1 cellular context compared by ENCODE assay signal in the genomic region with DNA sequence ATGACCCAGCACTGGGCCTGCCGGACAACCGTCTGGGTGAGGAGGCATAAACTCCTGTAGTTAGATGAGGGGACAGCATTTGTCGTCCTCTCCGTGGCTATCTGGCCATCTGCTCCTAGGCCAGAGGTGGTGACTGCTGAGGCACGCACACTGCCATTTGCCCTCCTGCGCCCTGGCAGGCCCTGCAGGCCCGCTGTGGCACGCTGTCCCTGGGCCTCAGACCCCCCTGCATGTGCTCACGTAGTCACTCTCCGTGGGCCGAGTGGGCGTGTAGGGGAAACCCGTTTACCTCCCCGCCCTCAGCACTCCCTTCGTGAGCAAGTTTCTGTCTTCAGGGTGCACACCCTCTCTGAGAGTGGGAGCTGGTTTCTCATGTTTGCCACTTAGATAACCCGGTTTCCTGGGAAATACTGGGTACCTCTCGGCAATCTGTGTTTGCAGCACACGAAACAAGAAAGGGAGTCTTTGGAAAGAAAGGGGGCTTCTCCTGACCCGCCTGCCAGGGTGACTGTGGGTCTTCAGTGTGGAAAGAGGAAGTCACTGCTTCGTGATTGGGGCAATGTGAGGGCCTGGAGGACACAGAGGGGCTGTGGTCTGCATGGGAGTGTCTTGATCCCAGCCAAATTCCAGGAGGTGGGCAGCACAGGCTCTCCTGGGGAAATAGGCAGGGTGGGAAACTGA.
TF ChIP-seq lines count a peak whose summit lies in the region.

No MANE protein-coding gene starts in this region.

TF ChIP-seq in H1, 55 proteins besides CTCF, POLR2A, EP300 and RAD21 (continued from another document):
- TF ChIP-seq, protein P1, sequence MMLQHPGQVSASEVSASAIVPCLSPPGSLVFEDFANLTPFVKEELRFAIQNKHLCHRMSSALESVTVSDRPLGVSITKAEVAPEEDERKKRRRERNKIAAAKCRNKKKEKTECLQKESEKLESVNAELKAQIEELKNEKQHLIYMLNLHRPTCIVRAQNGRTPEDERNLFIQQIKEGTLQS (IDR thresholded peaks at IDR 0.05; ENCODE audit: insufficient read depth, low read depth, low read length) = no peak
- TF ChIP-seq RFX5 (IDR thresholded peaks at IDR 0.05; ENCODE audit: borderline replicate concordance, low read depth, low read length) (no peak), TCF12 (IDR thresholded peaks at IDR 0.05; ENCODE audit: low read depth, low read length) (no peak), JUN (IDR thresholded peaks at IDR 0.05; ENCODE audit: low read depth, low read length) (no peak), RNF2 (IDR thresholded peaks at IDR 0.05; ENCODE audit: borderline replicate concordance, low read depth, low read length, missing control alignments, poor library complexity, severe bottlenecking) (no peak), SAP30 (IDR thresholded peaks at IDR 0.05; ENCODE audit: insufficient read depth, insufficient replicate concordance, low read length) (no peak), KDM4A (IDR thresholded peaks at IDR 0.05; ENCODE audit: low read depth, low read length, severe bottlenecking) (no peak), NRF1 (IDR thresholded peaks at IDR 0.05; ENCODE audit: low read depth, low read length) (no peak), JUND (IDR thresholded peaks at IDR 0.05; ENCODE audit: low read length) (no peak), SP2 (IDR thresholded peaks at IDR 0.05; ENCODE audit: low read length) (no peak), POLR2AphosphoS5 (IDR thresholded peaks at IDR 0.05; ENCODE audit: low read depth, low read length) (no peak)
- TF ChIP-seq, protein P2, sequence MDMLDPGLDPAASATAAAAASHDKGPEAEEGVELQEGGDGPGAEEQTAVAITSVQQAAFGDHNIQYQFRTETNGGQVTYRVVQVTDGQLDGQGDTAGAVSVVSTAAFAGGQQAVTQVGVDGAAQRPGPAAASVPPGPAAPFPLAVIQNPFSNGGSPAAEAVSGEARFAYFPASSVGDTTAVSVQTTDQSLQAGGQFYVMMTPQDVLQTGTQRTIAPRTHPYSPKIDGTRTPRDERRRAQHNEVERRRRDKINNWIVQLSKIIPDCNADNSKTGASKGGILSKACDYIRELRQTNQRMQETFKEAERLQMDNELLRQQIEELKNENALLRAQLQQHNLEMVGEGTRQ (IDR thresholded peaks at IDR 0.05; ENCODE audit: low read length) = no peak
TF ChIP-seq in H1: peak in this region for 0.
